Comparison of ENCODE assay signal across 20 cellular contexts in genomic region chr11:1479678-1480118, GRCh38.
"Had no signal": no experiment of that assay in that cellular context is flagged by ENCODE, and none has a peak within 500 bp of the region (broad histone marks: within the 10 kb centered on the region; RNA-seq: fewer than 3 reads in every experiment).

No MANE protein-coding gene starts in this region.

- H3K9me3 Mint-ChIP-seq: activated B cell treated with CpG ODN at 0.5 μM for 24 hours; activated CD8-positive, alpha-beta T cell treated with anti-CD3 and anti-CD28 coated beads for 36 hours; activated naive CD4-positive, alpha-beta T cell treated with anti-CD3 and anti-CD28 coated beads, Interleukin-2, amount 50 U/mL, for 72 hours; activated T-cell treated with anti-CD3 and anti-CD28 coated beads, Interleukin-2, amount 50 U/mL, for 4 hours; brain; endodermal cell; memory B cell; natural killer cell treated with Interleukin-12 subunit alpha and Interleukin-12 subunit beta and Interleukin-15 and Interleukin-18, amount 100 ng/mL, for 72 hours had no signal

- H3K4me3 ChIP-seq: prostate gland, SJCRH30, tibial nerve had no signal

- H3K4me1 Mint-ChIP-seq: activated B cell treated with CpG ODN at 0.5 μM for 24 hours, endodermal cell had no signal

- DNase-seq: activated B cell treated with CpG ODN at 0.5 μM for 24 hours; activated CD4-positive, alpha-beta T cell treated with anti-CD3 and anti-CD28 coated beads for 48 hours; activated CD8-positive, alpha-beta T cell treated with anti-CD3 and anti-CD28 coated beads for 36 hours; activated effector memory CD4-positive, alpha-beta T cell treated with Interleukin-2 at 50 U/mL for 16 hours; activated T-cell treated with anti-CD3 and anti-CD28 coated beads, Interleukin-2, amount 50 U/mL, for 4 hours; cerebellar nuclear complex; endodermal cell; nucleus accumbens; SJCRH30; stimulated activated CD4-positive, alpha-beta T cell treated with anti-CD3 and anti-CD28 coated beads, Interleukin-1b, Interleukin-23, amount 100 ng/mL, for 48 hours; T-helper 2 cell had no signal

- H3K4me3 Mint-ChIP-seq: activated B cell treated with CpG ODN at 0.5 μM for 24 hours; activated CD8-positive, alpha-beta T cell treated with anti-CD3 and anti-CD28 coated beads for 36 hours; activated T-cell treated with anti-CD3 and anti-CD28 coated beads, Interleukin-2, amount 50 U/mL, for 4 hours; brain; endodermal cell; memory B cell; natural killer cell treated with Interleukin-12 subunit alpha and Interleukin-12 subunit beta and Interleukin-15 and Interleukin-18, amount 100 ng/mL, for 72 hours had no signal

- ATAC-seq: activated CD8-positive, alpha-beta T cell treated with anti-CD3 and anti-CD28 coated beads for 36 hours; activated naive CD4-positive, alpha-beta T cell treated with anti-CD3 and anti-CD28 coated beads, Interleukin-2, amount 50 U/mL, for 72 hours; activated T-cell treated with anti-CD3 and anti-CD28 coated beads, Interleukin-2, amount 50 U/mL, for 4 hours; natural killer cell treated with Interleukin-12 subunit alpha and Interleukin-12 subunit beta and Interleukin-15 and Interleukin-18, amount 100 ng/mL, for 72 hours; sciatic nerve had no signal

- H3K9me3 ChIP-seq: prostate gland, SJCRH30, tibial nerve had no signal

- H3K27me3 ChIP-seq: SJCRH30, tibial nerve had no signal

- H3K27ac ChIP-seq: SJCRH30 had no signal

- FAIRE-seq: islet of Langerhans, TTC549 had no signal

- H3K36me3 Mint-ChIP-seq: activated naive CD4-positive, alpha-beta T cell treated with anti-CD3 and anti-CD28 coated beads, Interleukin-2, amount 50 U/mL, for 72 hours had no signal

- H3K27me3 Mint-ChIP-seq: activated B cell treated with CpG ODN at 0.5 μM for 24 hours; activated CD8-positive, alpha-beta T cell treated with anti-CD3 and anti-CD28 coated beads for 36 hours; brain; memory B cell; natural killer cell treated with Interleukin-12 subunit alpha and Interleukin-12 subunit beta and Interleukin-15 and Interleukin-18, amount 100 ng/mL, for 72 hours had no signal

- H3K36me3 ChIP-seq: prostate gland, SJCRH30 had no signal

- H3K27ac Mint-ChIP-seq: activated B cell treated with CpG ODN at 0.5 μM for 24 hours; activated CD8-positive, alpha-beta T cell treated with anti-CD3 and anti-CD28 coated beads for 36 hours; memory B cell; natural killer cell treated with Interleukin-12 subunit alpha and Interleukin-12 subunit beta and Interleukin-15 and Interleukin-18, amount 100 ng/mL, for 72 hours had no signal

- H3K4me1 ChIP-seq: prostate gland, SJCRH30 had no signal
